ENCODE assay signal across 3 cellular contexts in genomic region chr17:44329516-44329915, GRCh38. TPM values are rescaled to one million over a fixed set of nuclear protein-coding genes. Genes with fewer than 3 reads are reported as not detected.
"Had no signal": no experiment of that assay in that cellular context is flagged by ENCODE, and none has a peak within 500 bp of the region (broad histone marks: within the 10 kb centered on the region; RNA-seq: fewer than 3 reads in every experiment).

No MANE protein-coding gene starts in this region.

RNA-seq across cellular contexts. Expression of gene RUNDC3A, which starts 21.1 kb away (rescaled TPM):
- total RNA-seq: PC-9, SJSA1 had no signal

RNA-seq across cellular contexts. Expression of gene ITGA2B, which starts 59.9 kb away (rescaled TPM):
- total RNA-seq: SK-MEL-5 had no signal
